Comparison of ENCODE assay signal across 1 cellular context in genomic region chr16:1960665-1961630, GRCh38.
TF ChIP-seq lines count a peak whose summit lies in the region.

No MANE protein-coding gene starts in this region.

TF ChIP-seq in K562, 482 proteins besides CTCF, POLR2A, EP300 and RAD21 (continued from another document):
- no peak for TF ChIP-seq PBX2 (CRISPR knock-in tag; IDR thresholded peaks at IDR 0.05; ENCODE audit: low read depth)
- no peak for TF ChIP-seq PBX2 (tag; conservative IDR thresholded peaks at IDR 0.05; ENCODE audit: low read depth)
- no peak for TF ChIP-seq SMAD4 (CRISPR knock-in tag; conservative IDR thresholded peaks at IDR 0.05)
- no peak for TF ChIP-seq BRF1 (IDR thresholded peaks at IDR 0.05; ENCODE audit: borderline replicate concordance, extremely low read depth, insufficient read length)
- TF ChIP-seq BRF2 (IDR thresholded peaks at IDR 0.05; ENCODE audit: borderline replicate concordance, insufficient read depth, insufficient read length) = no peak
- no peak for TF ChIP-seq PHB2 (IDR thresholded peaks at IDR 0.05; ENCODE audit: low read depth)
- TF ChIP-seq NFIC (IDR thresholded peaks at IDR 0.05) = peak; percentile 42; the same call in 1 of the 2 replicates
- no peak for TF ChIP-seq ZNF165 (CRISPR knock-in tag; IDR thresholded peaks at IDR 0.05; ENCODE audit: borderline replicate concordance)
- no peak for TF ChIP-seq POLR3G (IDR thresholded peaks at IDR 0.05; ENCODE audit: extremely low read depth, insufficient read length, insufficient replicate concordance)
- TF ChIP-seq FOXJ2 (tag; IDR thresholded peaks at IDR 0.05) = no peak
- peak; percentile 65 for TF ChIP-seq ZFX (CRISPR knock-in tag; IDR thresholded peaks at IDR 0.05)
- TF ChIP-seq ZBTB34 (CRISPR knock-in tag; IDR thresholded peaks at IDR 0.05) = no peak
- no peak for TF ChIP-seq ZBTB8A (IDR thresholded peaks at IDR 0.05; ENCODE audit: partially characterized antibody)
- TF ChIP-seq ERF (CRISPR knock-in tag; IDR thresholded peaks at IDR 0.05) = peak; percentile 90; the same call in 1 of the 2 replicates
- peak; percentile 53; the same call in 1 of the 2 replicates for TF ChIP-seq NCOR1 (IDR thresholded peaks at IDR 0.05)
- no peak for TF ChIP-seq YY1 (IDR thresholded peaks at IDR 0.05; ENCODE audit: borderline replicate concordance in 1 of 3, control insufficient read depth in 1 of 3, extremely low read depth in 1 of 3, insufficient read depth in 3 of 3, insufficient read length in 1 of 3, insufficient replicate concordance in 2 of 3, low read depth in 1 of 3, low read length in 2 of 3)
- no peak for TF ChIP-seq TAF15 (IDR thresholded peaks at IDR 0.05; ENCODE audit: low read depth, low read length)
- no peak for TF ChIP-seq MTA1 (IDR thresholded peaks at IDR 0.05; ENCODE audit: borderline replicate concordance)
- no peak for TF ChIP-seq PRDM10 (IDR thresholded peaks at IDR 0.05; ENCODE audit: partially characterized antibody)
- TF ChIP-seq CREB3 (tag; conservative IDR thresholded peaks at IDR 0.05; ENCODE audit: low read depth) = no peak
- no peak for TF ChIP-seq NCOA1 (IDR thresholded peaks at IDR 0.05; ENCODE audit: low read depth)
TF ChIP-seq in K562: peak in this region for 108.
